9 cellular contexts compared by ENCODE assay signal in the genomic region with DNA sequence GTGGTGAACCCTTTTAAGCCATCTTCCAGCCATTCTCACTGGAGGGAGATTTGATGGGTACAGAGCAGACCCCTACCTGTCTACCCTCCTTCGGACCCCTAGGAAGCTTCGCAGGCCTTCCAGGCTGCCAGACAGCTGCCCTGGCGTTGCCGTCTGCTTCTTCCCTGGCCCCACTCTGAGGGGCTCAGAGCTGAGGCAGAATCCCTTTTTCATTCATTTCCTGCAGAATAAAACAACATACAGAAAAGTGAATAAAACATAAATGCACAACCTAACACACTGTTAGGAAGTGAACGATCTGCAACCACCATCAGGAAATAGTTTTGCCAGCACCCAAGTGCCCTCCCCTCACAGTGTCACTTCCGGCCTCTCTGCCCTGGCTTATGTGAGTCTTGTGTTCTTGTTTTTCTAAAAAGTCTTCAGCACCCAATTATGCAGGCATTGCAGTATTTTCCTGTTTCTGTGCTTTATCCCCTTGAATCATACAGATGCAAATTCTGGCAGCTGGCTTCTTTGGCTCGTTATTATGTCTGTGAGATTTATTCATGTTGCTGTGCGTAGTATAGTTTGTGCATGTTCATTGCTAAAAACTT. TPM values are rescaled to one million over a fixed set of nuclear protein-coding genes. Genes with fewer than 3 reads are reported as not detected.
DNase-seq lines count a peak whose midpoint lies in the region; ATAC-seq and TF ChIP-seq lines count a peak whose summit lies in the region.
"Had no signal": no experiment of that assay in that cellular context is flagged by ENCODE, and none has a peak within 500 bp of the region (broad histone marks: within the 10 kb centered on the region; RNA-seq: fewer than 3 reads in every experiment).

No MANE protein-coding gene starts in this region.

- H3K4me3 ChIP-seq in WERI-Rb-1 (ENCODE audit: low read depth, low read length): no peak overlapping the region
- H3K4me3 ChIP-seq: lung had no signal

- no peaks in the 10 kb centered on the region for H3K9me3 Mint-ChIP-seq in central memory CD8-positive, alpha-beta T cell
- peaks cover 2% of the 10 kb centered on the region for H3K9me3 Mint-ChIP-seq in memory B cell

- H3K36me3 Mint-ChIP-seq in central memory CD8-positive, alpha-beta T cell (ENCODE audit: insufficient read depth): peaks cover 15% of the 10 kb centered on the region
- peaks cover 4% of the 10 kb centered on the region for H3K36me3 Mint-ChIP-seq in memory B cell

- no peak for TF ChIP-seq CTCF in WERI-Rb-1 (IDR thresholded peaks at IDR 0.05; ENCODE audit: low read depth, low read length)

- H3K27ac ChIP-seq in WERI-Rb-1: peak overlapping the region; percentile 64

- peak; percentile 47 for ATAC-seq in GM18867 (IDR thresholded peaks at IDR 0.05; ENCODE audit: unreplicated experiment)
- peak; percentile 98 for ATAC-seq in central memory CD8-positive, alpha-beta T cell (replicated peaks; ENCODE audit: extremely low read depth, poor library complexity, severe bottlenecking)
- peak; percentile 59 for ATAC-seq in memory B cell (ENCODE audit: low read depth)
- no peak for ATAC-seq in HG02678 (IDR thresholded peaks at IDR 0.05; ENCODE audit: unreplicated experiment)

- H3K27ac Mint-ChIP-seq in central memory CD8-positive, alpha-beta T cell (ENCODE audit: low read depth): peak overlapping the region; percentile 85
- H3K27ac Mint-ChIP-seq in memory B cell: peak overlapping the region; percentile 73

- H3K4me3 Mint-ChIP-seq in central memory CD8-positive, alpha-beta T cell: peak overlapping the region; percentile 78
- peak overlapping the region; percentile 75 for H3K4me3 Mint-ChIP-seq in memory B cell

- peaks cover 33% of the 10 kb centered on the region for H3K36me3 ChIP-seq in WERI-Rb-1

- peaks cover 78% of the 10 kb centered on the region for H3K4me1 Mint-ChIP-seq in central memory CD8-positive, alpha-beta T cell
- peaks cover 51% of the 10 kb centered on the region for H3K4me1 Mint-ChIP-seq in memory B cell

- DNase-seq in WERI-Rb-1 (no peak), memory B cell (ENCODE audit: low spot score in 2 of 2) (peak in 1 of 2 donors; percentile 50), G401 (ENCODE audit: low spot score) (no peak), NCI-H2029 (lab: John Stamatoyannopoulos, UW) (no peak)
- peak; percentile 54 to 65 for DNase-seq in central memory CD8-positive, alpha-beta T cell (ENCODE audit: low spot score in 2 of 2)
- peak; percentile 68 for DNase-seq in stimulated activated CD8-positive, alpha-beta memory T cell treated with anti-CD3 and anti-CD28 coated beads, Interleukin-4, amount 100 ng/mL, for 48 hours

- peaks cover 3% of the 10 kb centered on the region for H3K9me3 ChIP-seq in WERI-Rb-1 (ENCODE audit: severe bottlenecking)

- no peaks in the 10 kb centered on the region for H3K27me3 ChIP-seq in WERI-Rb-1 (ENCODE audit: insufficient read depth, low read depth, severe bottlenecking)

- no peaks in the 10 kb centered on the region for H3K27me3 Mint-ChIP-seq in central memory CD8-positive, alpha-beta T cell
- no peaks in the 10 kb centered on the region for H3K27me3 Mint-ChIP-seq in memory B cell

- in situ Hi-C loops in G401 (cut with HindIII; ENCODE audit: low sequenced_read_pairs): no loop called here

RNA-seq across cellular contexts. Expression of a gene that starts 5.6 kb away (rescaled TPM):
- 82.3 and 121 TPM in 2 replicates for total RNA-seq in G401 (2014; rRNA removed; shearing (Covaris generic))

RNA-seq across cellular contexts. Expression of a gene that starts 45.1 kb away (rescaled TPM):
- total RNA-seq in G401 (2014; rRNA removed; shearing (Covaris generic)): 9.0 TPM in 2 replicates

Comparison
In these comparisons a context has a peak if more than half of its experiments do, and no peak if none do; other contexts are left out.
1. DNase-seq: peak in central memory CD8-positive, alpha-beta T cell (2 of 2) and stimulated activated CD8-positive, alpha-beta memory T cell treated with anti-CD3 and anti-CD28 coated beads, Interleukin-4, amount 100 ng/mL, for 48 hours (single experiment); none in WERI-Rb-1 (single experiment), G401 (single experiment) and NCI-H2029 (single experiment).